27 cellular contexts compared by ENCODE assay signal in genomic region chr22:49914256-49914655, GRCh38.
"Had no signal": no experiment of that assay in that cellular context is flagged by ENCODE, and none has a peak within 500 bp of the region (broad histone marks: within the 10 kb centered on the region; RNA-seq: fewer than 3 reads in every experiment).

No MANE protein-coding gene starts in this region.

- ATAC-seq: left ventricle myocardium superior; mucosa of descending colon; natural killer cell treated with Interleukin-12 subunit alpha and Interleukin-12 subunit beta and Interleukin-15 and Interleukin-18, amount 100 ng/mL, for 72 hours; pancreas; sciatic nerve; stimulated activated effector memory CD8-positive, alpha-beta T cell treated with anti-CD3 and anti-CD28 coated beads, Interleukin-12 subunit alpha, Interleukin-12 subunit beta, amount 100 ng/mL, for 72 hours had no signal

- H3K4me1 ChIP-seq: colonic mucosa had no signal

- H3K9me3 Mint-ChIP-seq: central memory CD8-positive, alpha-beta T cell; dendritic cell treated with granulocyte-macrophage colony-stimulating factor and Interleukin-4, amounts not matched to agents 40 ng/mL and 50 ng/mL, for 4 days; immature natural killer cell; mesothelial cell of epicardium; naive B cell; natural killer cell treated with Interleukin-12 subunit alpha and Interleukin-12 subunit beta and Interleukin-15 and Interleukin-18, amount 100 ng/mL, for 72 hours; stimulated activated effector memory CD8-positive, alpha-beta T cell treated with anti-CD3 and anti-CD28 coated beads, Interleukin-12 subunit alpha, Interleukin-12 subunit beta, amount 100 ng/mL, for 72 hours; type B pancreatic cell had no signal

- H3K4me3 ChIP-seq: colonic mucosa, esophagus muscularis mucosa, mucosa of descending colon, pancreas, smooth muscle cell, stomach, thyroid gland had no signal

- H3K36me3 ChIP-seq: colonic mucosa had no signal

- FAIRE-seq: endothelial cell of umbilical vein, pancreas had no signal

- H3K27me3 Mint-ChIP-seq: central memory CD8-positive, alpha-beta T cell; dendritic cell treated with granulocyte-macrophage colony-stimulating factor and Interleukin-4, amounts not matched to agents 40 ng/mL and 50 ng/mL, for 4 days; naive B cell; natural killer cell treated with Interleukin-12 subunit alpha and Interleukin-12 subunit beta and Interleukin-15 and Interleukin-18, amount 100 ng/mL, for 72 hours; type B pancreatic cell had no signal

- H3K27me3 ChIP-seq: colonic mucosa, esophagus muscularis mucosa, pancreas, stomach, thyroid gland had no signal

- H3K27ac Mint-ChIP-seq: dendritic cell treated with granulocyte-macrophage colony-stimulating factor and Interleukin-4, amounts not matched to agents 40 ng/mL and 50 ng/mL, for 4 days; mesothelial cell of epicardium; naive B cell; natural killer cell treated with Interleukin-12 subunit alpha and Interleukin-12 subunit beta and Interleukin-15 and Interleukin-18, amount 100 ng/mL, for 72 hours; stimulated activated effector memory CD8-positive, alpha-beta T cell treated with anti-CD3 and anti-CD28 coated beads, Interleukin-12 subunit alpha, Interleukin-12 subunit beta, amount 100 ng/mL, for 72 hours; type B pancreatic cell had no signal

- H3K4me1 Mint-ChIP-seq: mesothelial cell of epicardium had no signal

- H3K9me3 ChIP-seq: colonic mucosa, esophagus muscularis mucosa, mucosa of descending colon, pancreas, stomach, thyroid gland had no signal

- H3K4me2 ChIP-seq: smooth muscle cell had no signal

- DNase-seq: colonic mucosa; effector CD8-positive, alpha-beta T cell; foreskin melanocyte; hypothalamus; immature natural killer cell; islet precursor cell; left ventricle myocardium superior; mesenchymal stem cell; naive B cell; occipital lobe; stimulated activated CD4-positive, alpha-beta T cell treated with anti-CD3 and anti-CD28 coated beads, Interleukin-2, amount 100 ng/mL, for 24 hours; stimulated activated CD4-positive, alpha-beta T cell treated with anti-CD3 and anti-CD28 coated beads, Interleukin-4, amount 100 ng/mL, for 24 hours; stimulated activated naive CD4-positive, alpha-beta T cell treated with Interleukin-2 at 50 U/mL for 16 hours; stomach had no signal

- H3K4me3 Mint-ChIP-seq: dendritic cell treated with granulocyte-macrophage colony-stimulating factor and Interleukin-4, amounts not matched to agents 40 ng/mL and 50 ng/mL, for 4 days; mesothelial cell of epicardium; natural killer cell treated with Interleukin-12 subunit alpha and Interleukin-12 subunit beta and Interleukin-15 and Interleukin-18, amount 100 ng/mL, for 72 hours; stimulated activated effector memory CD8-positive, alpha-beta T cell treated with anti-CD3 and anti-CD28 coated beads, Interleukin-12 subunit alpha, Interleukin-12 subunit beta, amount 100 ng/mL, for 72 hours had no signal

- H3K27ac ChIP-seq: colonic mucosa, esophagus muscularis mucosa, pancreas, stomach had no signal
